Comparison of ENCODE assay signal across 19 cellular contexts in genomic region chr15:60966746-60967145, GRCh38.
"Had no signal": no experiment of that assay in that cellular context is flagged by ENCODE, and none has a peak within 500 bp of the region (broad histone marks: within the 10 kb centered on the region; RNA-seq: fewer than 3 reads in every experiment).

No MANE protein-coding gene starts in this region.

- H3K27ac ChIP-seq: coronary artery, gastroesophageal sphincter, left lung, lower lobe of right lung, neutrophil, stomach, thoracic aorta, transverse colon had no signal

- DNase-seq: effector CD4-positive, alpha-beta T cell; endodermal cell; immature natural killer cell; left lung; lower lobe of right lung; mesendoderm; naive thymus-derived CD4-positive, alpha-beta T cell; posterior cingulate gyrus; small intestine; stimulated activated CD4-positive, alpha-beta T cell treated with anti-CD3 and anti-CD28 coated beads, Interleukin-12 subunit alpha, Interleukin-12 subunit beta, amount 100 ng/mL, for 4 hours; stimulated activated naive CD4-positive, alpha-beta T cell; stomach; substantia nigra; transverse colon had no signal

- H3K36me3 ChIP-seq: gastroesophageal sphincter, left lung, lower lobe of right lung, neutrophil, stomach, thoracic aorta, transverse colon had no signal

- ATAC-seq: gastroesophageal sphincter; left lung; lower lobe of right lung; naive thymus-derived CD4-positive, alpha-beta T cell; sciatic nerve had no signal

- H3K9me3 ChIP-seq: gastroesophageal sphincter, left lung, lower lobe of right lung, neutrophil, stomach, thoracic aorta, transverse colon had no signal

- H3K4me1 ChIP-seq: left lung, lower lobe of right lung had no signal

- H3K27me3 ChIP-seq: gastroesophageal sphincter, left lung, stomach, transverse colon had no signal

- H3K4me3 ChIP-seq: coronary artery, gastroesophageal sphincter, left lung, lower lobe of right lung, stomach, thoracic aorta, transverse colon had no signal
